35 cellular contexts compared by ENCODE assay signal in the genomic region with DNA sequence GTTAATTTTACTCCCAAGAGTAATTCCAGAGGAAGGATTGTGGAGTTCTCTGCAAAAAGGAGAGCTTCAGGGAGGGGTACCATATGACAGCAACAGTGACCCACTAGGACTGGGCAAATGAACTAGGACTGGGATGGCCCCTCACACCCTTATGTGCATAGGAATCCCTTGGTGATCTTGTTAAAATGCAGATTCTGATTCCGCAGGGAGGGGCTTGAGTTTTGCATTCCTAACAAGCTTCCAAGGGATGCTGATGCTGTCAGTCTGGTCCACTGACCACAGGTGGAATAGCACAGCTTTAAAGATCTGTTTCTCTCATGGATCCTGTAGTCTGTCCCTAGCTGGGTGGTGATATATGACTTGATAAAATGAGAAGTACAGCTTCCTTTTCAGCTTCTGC. TPM values are rescaled to one million over a fixed set of nuclear protein-coding genes. Genes with fewer than 3 reads are reported as not detected.
"Had no signal": no experiment of that assay in that cellular context is flagged by ENCODE, and none has a peak within 500 bp of the region (broad histone marks: within the 10 kb centered on the region; RNA-seq: fewer than 3 reads in every experiment).

No MANE protein-coding gene starts in this region.

- H3K4me3 ChIP-seq: esophagus muscularis mucosa, gastroesophageal sphincter, heart right ventricle, lung, mucosa of descending colon, prostate gland, right atrium auricular region, smooth muscle cell, stomach, thyroid gland, vagina had no signal

- H3K27me3 ChIP-seq: thyroid gland had no signal

- DNase-seq: effector CD8-positive, alpha-beta T cell; foreskin keratinocyte; heart right ventricle; hippocampal formation; left ventricle myocardium superior; mucosa of descending colon; naive B cell; nephron progenitor cell; nucleus accumbens; stimulated activated CD4-positive, alpha-beta T cell treated with anti-CD3 and anti-CD28 coated beads, Interleukin-12 subunit alpha, Interleukin-12 subunit beta, amount 100 ng/mL, for 4 hours; stimulated activated CD4-positive, alpha-beta T cell treated with anti-CD3 and anti-CD28 coated beads, Interleukin-1b, Interleukin-23, amount 100 ng/mL, for 48 hours; stimulated activated CD4-positive, alpha-beta T cell treated with anti-CD3 and anti-CD28 coated beads, Interleukin-4, amount 100 ng/mL, for 1 hour; stimulated activated CD8-positive, alpha-beta memory T cell treated with anti-CD3 and anti-CD28 coated beads, Interleukin-4, amount 100 ng/mL, for 48 hours; stimulated activated naive CD4-positive, alpha-beta T cell treated with Interleukin-2 at 50 U/mL for 16 hours; stomach; thyroid gland; trophoblast cell had no signal

- H3K9me3 ChIP-seq: esophagus muscularis mucosa, gastroesophageal sphincter, heart right ventricle, mucosa of descending colon, prostate gland, right atrium auricular region, stomach, thyroid gland, vagina had no signal

- H3K36me3 ChIP-seq: esophagus muscularis mucosa, gastroesophageal sphincter, heart right ventricle, prostate gland, right atrium auricular region, stomach, thyroid gland, vagina had no signal

- H3K4me1 ChIP-seq: foreskin keratinocyte, prostate gland, vagina had no signal

- FAIRE-seq: colon, endothelial cell of umbilical vein, keratinocyte had no signal

- H3K27ac ChIP-seq: esophagus muscularis mucosa, foreskin keratinocyte, gastroesophageal sphincter, heart right ventricle, prostate gland, right atrium auricular region, stomach, thyroid gland, vagina had no signal

- H3K4me2 ChIP-seq: smooth muscle cell had no signal

RNA-seq across cellular contexts. Expression of a gene that starts 6.3 kb away (rescaled TPM):
- total RNA-seq: endothelial cell of umbilical vein, epithelial cell of proximal tubule, esophagus muscularis mucosa, fibroblast of lung, gastroesophageal sphincter, heart right ventricle, left ventricle myocardium superior, mesothelial cell of epicardium, osteocyte, right atrium auricular region, sciatic nerve, smooth muscle cell, subcutaneous adipose tissue, temporal lobe, ureter, vagina had no signal
- polyA plus RNA-seq: endothelial cell of umbilical vein, fibroblast of lung, heart right ventricle, smooth muscle cell had no signal
